22 cellular contexts compared by ENCODE assay signal in the genomic region with DNA sequence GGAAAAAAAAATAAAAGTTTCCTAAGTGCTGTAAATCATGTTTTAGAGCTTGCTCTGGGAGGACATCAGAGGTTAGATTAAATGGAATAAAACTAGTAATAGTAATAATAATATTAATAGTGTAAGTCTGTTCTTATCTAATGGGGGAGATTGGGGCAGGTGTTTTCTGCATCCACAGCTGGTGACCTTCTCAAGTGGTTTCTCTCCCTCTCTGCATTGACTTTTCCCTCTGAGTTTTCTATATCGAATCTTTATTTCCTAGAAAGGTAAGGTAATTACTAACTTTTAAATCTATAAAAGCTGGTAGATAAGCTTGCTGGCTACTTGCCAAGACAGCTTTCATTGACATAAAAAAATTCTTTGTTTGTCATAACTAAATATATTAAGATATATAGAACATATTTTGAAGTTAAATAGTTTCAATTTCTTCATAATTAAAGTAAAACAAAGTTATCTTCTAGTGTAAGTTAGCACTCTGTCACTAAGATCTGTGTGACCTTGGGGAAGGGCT. TPM values are rescaled to one million over a fixed set of nuclear protein-coding genes. Genes with fewer than 3 reads are reported as not detected.
DNase-seq lines count a peak whose midpoint lies in the region; ATAC-seq, FAIRE-seq and TF ChIP-seq lines count a peak whose summit lies in the region.
"Had no signal": no experiment of that assay in that cellular context is flagged by ENCODE, and none has a peak within 500 bp of the region (broad histone marks: within the 10 kb centered on the region; RNA-seq: fewer than 3 reads in every experiment).

No MANE protein-coding gene starts in this region.

- H3K4me2 ChIP-seq in K562 (ENCODE audit: insufficient read depth, low read length) = no peak overlapping the region
- H3K4me2 ChIP-seq: A549; BLaER1 treated with 17β-estradiol and CSF1 and Interleukin-3, amounts not matched to agents 10 nM and 100 nM had no signal

- H3K36me3 ChIP-seq in K562 (ENCODE audit: control insufficient read depth, insufficient read depth, low read length) (no peaks in the 10 kb centered on the region), pancreas (no peaks in the 10 kb centered on the region)
- H3K36me3 ChIP-seq: BE2C; BLaER1 treated with 17β-estradiol and CSF1 and Interleukin-3, amounts not matched to agents 10 nM and 100 nM had no signal

- no peaks in the 10 kb centered on the region for H3K9me1 ChIP-seq in K562 (ENCODE audit: control insufficient read depth, insufficient read depth, low read length)

- ATAC-seq in K562 (no peak), pancreas (peak; percentile 66 to 82 (median 74)), sciatic nerve (no peak), Right ventricle myocardium inferior (no peak)
- ATAC-seq: A549, HCT116 had no signal

- H3K27ac ChIP-seq in K562 (ENCODE audit: extremely low read depth, low read depth, low read length) (no peak overlapping the region), pancreas (peak overlapping the region in 1 of 4 donors; percentile 24)
- H3K27ac ChIP-seq: A549; BLaER1 treated with 17β-estradiol and CSF1 and Interleukin-3, amounts not matched to agents 10 nM and 100 nM; GM23248 had no signal

- intact Hi-C loops in K562 (cut with micrococcal nuclease) = no loop called here
- intact Hi-C loops in pancreas (cut with DNase I) = no loop called here
- intact Hi-C loops in sciatic nerve (cut with DNase I) = no loop called here
- intact Hi-C loops in Right ventricle myocardium inferior (cut with DNase I) = no loop called here

- no peak for TF ChIP-seq RAD21 in K562 (CRISPR knock-in tag; conservative IDR thresholded peaks at IDR 0.05 in 1 of 2, IDR thresholded peaks at IDR 0.05 in 1 of 2)

- peaks cover 0 to 6% of the 10 kb centered on the region in 2 experiments; a peak in 1 of 5 replicates for H3K4me1 ChIP-seq in K562 (replicated peaks in 1 of 2; ENCODE audit: control insufficient read depth in 2 of 2, insufficient read depth in 2 of 2, low read length in 2 of 2)
- peaks cover 0 to 10% (median 3%) of the 10 kb centered on the region in 3 donors for H3K4me1 ChIP-seq in pancreas
- H3K4me1 ChIP-seq: A549; BE2C; BLaER1 treated with 17β-estradiol and CSF1 and Interleukin-3, amounts not matched to agents 10 nM and 100 nM had no signal

- H2AFZ ChIP-seq in K562 (ENCODE audit: low read depth, low read length) = no peak overlapping the region
- H2AFZ ChIP-seq: GM23248 had no signal

- FAIRE-seq in K562 (lab: Jason Lieb, UNC) (no peak), pancreas (lab: Jason Lieb, UNC) (no peak)
- FAIRE-seq: A549, D721Med, GM12892, H1 had no signal

- H3K9me3 ChIP-seq in K562 (replicated peaks; ENCODE audit: control insufficient read depth, insufficient read depth, low read depth, low read length) = no peaks in the 10 kb centered on the region
- no peaks in the 10 kb centered on the region for H3K9me3 ChIP-seq in pancreas
- H3K9me3 ChIP-seq: A549; BE2C; BLaER1 treated with 17β-estradiol and CSF1 and Interleukin-3, amounts not matched to agents 10 nM and 100 nM had no signal

- no peak overlapping the region for H3K4me3 ChIP-seq in K562
- H3K4me3 ChIP-seq in pancreas = no peak overlapping the region
- H3K4me3 ChIP-seq: A549; BLaER1 treated with 17β-estradiol and CSF1 and Interleukin-3, amounts not matched to agents 10 nM and 100 nM; GM23248 had no signal

- DNase-seq in NCI-H1105 treated with DMSO at 0.1 percent for 48 hours (lab: John Stamatoyannopoulos, UW) (peak; percentile 9), NCI-H1105 (lab: John Stamatoyannopoulos, UW) (no peak), K562 (ENCODE audit: extremely low read depth in 1 of 4, low spot score in 3 of 4) (no peak), pancreas (peak in 2 of 6 donors; percentile 20 to 41), sciatic nerve (ENCODE audit: low spot score) (no peak), Right ventricle myocardium inferior (ENCODE audit: missing footprints) (no peak)
- DNase-seq: 8988T; ACHN; AML-193; BE2C; CD4-positive, alpha-beta T cell; CD8-positive, alpha-beta memory T cell; DMS153; DND-41; GM23248; H7 had no signal

- POLR2A ChIA-PET in K562 (lab: Yijun Ruan, JAX) = interaction anchor here (0.6 to 1.4 kb wide), 5 partner anchors 9 to 1783 kb away, joined by 3 to 4 read pairs (median 3); no protein-coding TSS in a partner anchor

- CTCF ChIA-PET in K562 (lab: Yijun Ruan, JAX; ENCODE audit: low intra/inter-chr PET ratio) = no interaction called here

- H3K79me2 ChIP-seq in K562 (ENCODE audit: control insufficient read depth, insufficient read depth, low read length) = no peaks in the 10 kb centered on the region

- H3K27me3 ChIP-seq in K562 (ENCODE audit: control insufficient read depth in 2 of 2, insufficient read depth in 2 of 2, low read length in 2 of 2) = no peaks in the 10 kb centered on the region
- no peaks in the 10 kb centered on the region for H3K27me3 ChIP-seq in pancreas
- H3K27me3 ChIP-seq: BE2C; BLaER1 treated with 17β-estradiol and CSF1 and Interleukin-3, amounts not matched to agents 10 nM and 100 nM had no signal

- WGBS in K562 (ENCODE audit: insufficient coverage, low coverage, missing lambda C conversion rate) = 30% methylated on average over 1 of the region's 1 CpG
- 3 to 8% methylated on average over 1 of the region's 1 CpG for WGBS in pancreas, 2 donors

- no peak overlapping the region for H3K9ac ChIP-seq in K562 (ENCODE audit: insufficient read depth in 1 of 2, low read depth in 2 of 2, low read length in 2 of 2)
- H3K9ac ChIP-seq: BLaER1 treated with 17β-estradiol and CSF1 and Interleukin-3, amounts not matched to agents 10 nM and 100 nM; GM23248 had no signal

- in situ Hi-C loops in K562 (cut with MboI) = no loop called here

- no peaks in the 10 kb centered on the region for H4K20me1 ChIP-seq in K562 (replicated peaks; ENCODE audit: control insufficient read depth, insufficient read depth, low read length)
- H4K20me1 ChIP-seq: BLaER1 treated with 17β-estradiol and CSF1 and Interleukin-3, amounts not matched to agents 10 nM and 100 nM had no signal

- TF ChIP-seq CTCF in K562 (IDR thresholded peaks at IDR 0.05 in 2 of 3, conservative IDR thresholded peaks at IDR 0.05 in 1 of 3; ENCODE audit: insufficient read depth in 2 of 3, low read depth in 1 of 3, low read length in 3 of 3) (no peak), pancreas (IDR thresholded peaks at IDR 0.05) (no peak)

- TF ChIP-seq EP300 in K562 (IDR thresholded peaks at IDR 0.05; ENCODE audit: low read length) = no peak

- BruUV-seq in K562 (replicated peaks; lab: Mats Ljungman, UMichigan) = no TSS peak

- TF ChIP-seq POLR2A in K562 (conservative IDR thresholded peaks at IDR 0.05) = no peak

TF ChIP-seq in K562, 482 proteins besides CTCF, POLR2A, EP300 and RAD21:
- peak; percentile 78 for TF ChIP-seq NFIC (IDR thresholded peaks at IDR 0.05)
- no peak for TF ChIP-seq NEUROD1 (IDR thresholded peaks at IDR 0.05; ENCODE audit: borderline replicate concordance, low read depth, low read length, partially characterized antibody)
- peak; percentile 75 for TF ChIP-seq NFIX (CRISPR knock-in tag; IDR thresholded peaks at IDR 0.05; ENCODE audit: low read depth)

RNA-seq across cellular contexts. Expression of a gene that starts 49.6 kb away (rescaled TPM):
- 16.1 and 63.3 TPM in 2 replicates for total RNA-seq in K562 (2011; cell fraction: chromatin; rRNA removed; ENCODE audit: low replicate concordance)
- 10.2 and 15.9 TPM in 2 replicates for total RNA-seq in K562 (2011; cell fraction: nucleolus; rRNA removed)
- total RNA-seq in K562 (2011; cell fraction: nucleoplasm; rRNA removed) = 20.3 and 23.1 TPM in 2 replicates
- total RNA-seq in K562 (2014; rRNA removed) (9.3 and 10.4 TPM in 2 replicates), K562 (2014; rRNA removed; fragmentation: Illumina TruSeq; extraction: Trizol) (18.2 and 21.4 TPM in 2 replicates), K562 (2015; rRNA removed; fragmentation: Illumina TruSeq; extraction: Trizol) (14.3 and 14.7 TPM in 2 replicates), K562 (2021) (17.1 and 18.7 TPM in 2 replicates), pancreas (1 to 10 TPM in 1 of 6 donors, under 1 TPM in 5; 0.12 to 1.3 (median 0.43) TPM), sciatic nerve (0.31 TPM), Right ventricle myocardium inferior (0.46 TPM)
- polyA plus RNA-seq in K562 (2011; rRNA removed) (12.3 and 16.0 TPM in 2 replicates), K562 (2014; fragmentation: Illumina TruSeq; extraction: Trizol) (14.9 and 17.2 TPM in 2 replicates), K562 (2014; fragmentation: Nextera tagmentation; extraction: Ambion mirVana) (10 to 100 TPM in 1 of 2 experiments, 1 to 10 TPM in 1; 10.0 to 10.6 TPM), K562 (2014; rRNA removed) (8.4 and 9.0 TPM in 2 replicates), pancreas (under 1 TPM in 1 of 2 donors, not detected in 1; 0.42 TPM)
- 3.5 and 6.4 TPM in 2 replicates for polyA plus RNA-seq in K562 (2011; cell fraction: cytosol; rRNA removed)
- 7.0 and 10.8 TPM in 2 replicates for polyA plus RNA-seq in K562 (2011; cell fraction: nucleus; rRNA removed)
- polyA plus RNA-seq in K562 (2012) = 10.8 and 16.4 TPM in 2 replicates
- polyA minus RNA-seq in K562 (2011; rRNA and poly(A)+ RNA removed) = 47.8 and 52.7 TPM in 2 replicates
- 11.1 and 14.1 TPM in 2 replicates for polyA minus RNA-seq in K562 (2011; cell fraction: cytosol; rRNA and poly(A)+ RNA removed)
- polyA minus RNA-seq in K562 (2011; cell fraction: nucleus; rRNA and poly(A)+ RNA removed) = 38.5 and 55.3 TPM in 2 replicates

Comparison
In these comparisons a context has a peak if more than half of its experiments do, and no peak if none do; other contexts are left out.
1. ATAC-seq: peak in pancreas (4 of 4); none in K562 (single experiment), sciatic nerve (single experiment) and Right ventricle myocardium inferior (single experiment).